In the genomic region with DNA sequence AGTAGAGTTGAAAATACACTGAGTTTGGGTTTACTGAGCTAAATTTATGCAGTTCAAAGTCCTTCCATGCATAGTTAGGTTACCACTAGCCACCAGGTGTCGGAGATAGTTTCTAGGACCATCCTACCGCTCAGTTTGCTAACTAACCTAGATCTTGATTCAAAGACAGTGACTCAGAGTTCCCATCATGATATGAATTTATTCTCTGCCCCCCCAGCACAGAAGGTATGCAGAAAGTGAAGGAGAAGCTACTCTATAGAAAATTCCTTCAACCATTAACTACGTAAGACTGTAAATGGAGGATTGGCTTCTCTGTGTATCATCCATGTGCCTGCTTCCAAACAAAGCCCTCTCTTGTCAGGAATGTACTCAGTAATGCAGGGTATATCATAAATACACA, we compare ENCODE assay signal across 29 cellular contexts.
A peak's percentile ranks its signal among the peaks of the same experiment; 100 is the strongest.
DNase-seq lines count a peak whose midpoint lies in the region; ATAC-seq and TF ChIP-seq lines count a peak whose summit lies in the region.
"Had no signal": no experiment of that assay in that cellular context is flagged by ENCODE, and none has a peak within 500 bp of the region (broad histone marks: within the 10 kb centered on the region; RNA-seq: fewer than 3 reads in every experiment).

No MANE protein-coding gene starts in this region.

- DNase-seq in COLO829 (ENCODE audit: low spot score) = peak; percentile 27
- peak; percentile 22 for DNase-seq in SW480 (ENCODE audit: low spot score)
- peak; percentile 49 for DNase-seq in foreskin melanocyte
- DNase-seq in renal cortical epithelial cell (ENCODE audit: low read depth) = peak; percentile 58
- DNase-seq in endothelial cell (ENCODE audit: low spot score) = no peak
- no peak for DNase-seq in NCI-H1694 (lab: John Stamatoyannopoulos, UW)
- DNase-seq in GM03348 (ENCODE audit: low spot score) = no peak
- DNase-seq: activated CD4-positive, alpha-beta T cell treated with anti-CD3 and anti-CD28 coated beads for 36 hours; activated CD8-positive, alpha-beta memory T cell treated with anti-CD3 and anti-CD28 coated beads, Interleukin-2, amount 50 U/mL, for 48 hours; activated CD8-positive, alpha-beta T cell treated with anti-CD3 and anti-CD28 coated beads for 36 hours; activated naive CD4-positive, alpha-beta T cell treated with Interleukin-2 at 50 U/mL for 16 hours; AML-193; CD4-positive, alpha-beta T cell; DMS 273 treated with DMSO at 0.1 percent for 48 hours; EL; GOT3; HFFc6; KBM-7; left lung; MG63; NCI-H2081; SIG-M5; stimulated activated CD4-positive, alpha-beta T cell treated with anti-CD3 and anti-CD28 coated beads, Interleukin-4, amount 100 ng/mL, for 24 hours; upper lobe of right lung had no signal

- H3K4me3 Mint-ChIP-seq in endothelial cell (ENCODE audit: unreplicated experiment) = no peak overlapping the region
- H3K4me3 Mint-ChIP-seq: activated CD4-positive, alpha-beta T cell treated with anti-CD3 and anti-CD28 coated beads for 36 hours; activated CD8-positive, alpha-beta T cell treated with anti-CD3 and anti-CD28 coated beads for 36 hours; activated T-helper 1 cell treated with anti-CD3 and anti-CD28 coated beads, Interleukin-12 subunit alpha, Interleukin-12 subunit beta, Interleukin-2, Interleukin-4 antibody, amounts not matched to agents 30 ng/mL and 10 ng/mL and 1 ng/mL, durations not matched to agents 14 hours and 24 hours and 36 hours; CD4-positive, alpha-beta T cell; central memory CD8-positive, alpha-beta T cell; HFFc6; memory B cell had no signal

- ATAC-seq in HG03342 (IDR thresholded peaks at IDR 0.05; ENCODE audit: unreplicated experiment) = no peak
- ATAC-seq: activated CD4-positive, alpha-beta T cell treated with anti-CD3 and anti-CD28 coated beads for 36 hours; activated CD8-positive, alpha-beta T cell treated with anti-CD3 and anti-CD28 coated beads for 36 hours; left lung; upper lobe of right lung had no signal

- TF ChIP-seq CTCF in endothelial cell (IDR thresholded peaks at IDR 0.05; ENCODE audit: unreplicated experiment) = no peak

- H3K27me3 Mint-ChIP-seq in endothelial cell (ENCODE audit: unreplicated experiment) = peaks cover 7% of the 10 kb centered on the region
- H3K27me3 Mint-ChIP-seq: central memory CD8-positive, alpha-beta T cell had no signal

- no peaks in the 10 kb centered on the region for H3K9me3 Mint-ChIP-seq in endothelial cell (ENCODE audit: unreplicated experiment)
- H3K9me3 Mint-ChIP-seq: activated CD8-positive, alpha-beta T cell treated with anti-CD3 and anti-CD28 coated beads for 36 hours; activated T-helper 1 cell treated with anti-CD3 and anti-CD28 coated beads, Interleukin-12 subunit alpha, Interleukin-12 subunit beta, Interleukin-2, Interleukin-4 antibody, amounts not matched to agents 30 ng/mL and 10 ng/mL and 1 ng/mL, durations not matched to agents 14 hours and 24 hours and 36 hours; CD4-positive, alpha-beta T cell; central memory CD8-positive, alpha-beta T cell; HFFc6; memory B cell had no signal

- no peak overlapping the region for H3K27ac Mint-ChIP-seq in endothelial cell (ENCODE audit: unreplicated experiment)
- H3K27ac Mint-ChIP-seq: activated CD4-positive, alpha-beta T cell treated with anti-CD3 and anti-CD28 coated beads for 36 hours; activated CD8-positive, alpha-beta T cell treated with anti-CD3 and anti-CD28 coated beads for 36 hours; activated T-helper 1 cell treated with anti-CD3 and anti-CD28 coated beads, Interleukin-12 subunit alpha, Interleukin-12 subunit beta, Interleukin-2, Interleukin-4 antibody, amounts not matched to agents 30 ng/mL and 10 ng/mL and 1 ng/mL, durations not matched to agents 14 hours and 24 hours and 36 hours; CD4-positive, alpha-beta T cell; HFFc6; memory B cell; progenitor cell of endocrine pancreas had no signal

- H3K4me1 Mint-ChIP-seq in endothelial cell (ENCODE audit: unreplicated experiment) = no peaks in the 10 kb centered on the region
- H3K4me1 Mint-ChIP-seq: activated CD4-positive, alpha-beta T cell treated with anti-CD3 and anti-CD28 coated beads for 36 hours; memory B cell had no signal

- no peaks in the 10 kb centered on the region for H3K36me3 Mint-ChIP-seq in endothelial cell (ENCODE audit: low read depth, unreplicated experiment)
- H3K36me3 Mint-ChIP-seq: memory B cell had no signal

Comparison
In these comparisons a context has a peak if more than half of its experiments do, and no peak if none do; other contexts are left out.
1. DNase-seq: peak in COLO829 (single experiment), SW480 (single experiment), foreskin melanocyte (single experiment) and renal cortical epithelial cell (single experiment); none in endothelial cell (single experiment), NCI-H1694 (single experiment) and GM03348 (single experiment).